24 cellular contexts compared by ENCODE assay signal in genomic region chr5:161921781-161922180, GRCh38.
"Had no signal": no experiment of that assay in that cellular context is flagged by ENCODE, and none has a peak within 500 bp of the region (broad histone marks: within the 10 kb centered on the region; RNA-seq: fewer than 3 reads in every experiment).

No MANE protein-coding gene starts in this region.

- DNase-seq: naive thymus-derived CD8-positive, alpha-beta T cell; nephron progenitor cell; nucleus accumbens; pancreas; posterior cingulate gyrus; psoas muscle; right cardiac atrium; right lobe of liver; sigmoid colon; small intestine; stimulated activated CD4-positive, alpha-beta T cell treated with anti-CD3 and anti-CD28 coated beads, Interleukin-15, amount 100 ng/mL, for 24 hours; stimulated activated CD4-positive, alpha-beta T cell treated with anti-CD3 and anti-CD28 coated beads, Interleukin-2, amount 100 ng/mL, for 24 hours; stimulated activated CD4-positive, alpha-beta T cell treated with anti-CD3 and anti-CD28 coated beads, Interleukin-2, amount 100 ng/mL, for 48 hours; stimulated activated CD4-positive, alpha-beta T cell treated with anti-CD3 and anti-CD28 coated beads, Interleukin-4, amount 100 ng/mL, for 24 hours; stimulated activated naive CD4-positive, alpha-beta T cell; stimulated activated naive CD8-positive, alpha-beta T cell treated with anti-CD3 and anti-CD28 coated beads, Interleukin-15, amount 100 ng/mL, for 72 hours; stimulated activated naive CD8-positive, alpha-beta T cell treated with anti-CD3 and anti-CD28 coated beads, Interleukin-15, Interleukin-2, amounts not matched to agents 100 U/mL and 50 U/mL, for 24 hours; testis; tibial artery; transverse colon; upper lobe of right lung; uterus had no signal

- ATAC-seq: naive thymus-derived CD8-positive, alpha-beta T cell; natural killer cell treated with Interleukin-12 subunit alpha and Interleukin-12 subunit beta and Interleukin-15 and Interleukin-18, amount 100 ng/mL, for 72 hours; pancreas; psoas muscle; right cardiac atrium; right lobe of liver; stimulated activated effector memory CD8-positive, alpha-beta T cell treated with anti-CD3 and anti-CD28 coated beads, Interleukin-12 subunit alpha, Interleukin-12 subunit beta, amount 100 ng/mL, for 72 hours; stimulated activated naive CD8-positive, alpha-beta T cell treated with anti-CD3 and anti-CD28 coated beads, Interleukin-15, amount 100 ng/mL, for 72 hours; stimulated activated naive CD8-positive, alpha-beta T cell treated with anti-CD3 and anti-CD28 coated beads, Interleukin-15, Interleukin-2, amounts not matched to agents 100 U/mL and 50 U/mL, for 24 hours; upper lobe of right lung had no signal
